In genomic region chr16:6012716-6013115, GRCh38 we compare ENCODE assay signal across 34 cellular contexts.
"Had no signal": no experiment of that assay in that cellular context is flagged by ENCODE, and none has a peak within 500 bp of the region (broad histone marks: within the 10 kb centered on the region; RNA-seq: fewer than 3 reads in every experiment).

No MANE protein-coding gene starts in this region.

- H3K27me3 ChIP-seq: MG63 had no signal

- H3K4me3 ChIP-seq: MG63 had no signal

- H3K36me3 ChIP-seq: MG63 had no signal

- H3K9me3 ChIP-seq: MG63 had no signal

- DNase-seq: Karpas-422, Kasumi-1, MG63, MM.1S, MV-4-11, NCI-H1048, NCI-H1092, NCI-H1092 treated with DMSO at 0.1 percent for 48 hours, NCI-H1105, NCI-H1105 treated with DMSO at 0.1 percent for 48 hours, NCI-H1417, NCI-H1417 treated with DMSO at 0.1 percent for 48 hours, NCI-H1436, NCI-H1436 treated with DMSO at 0.1 percent for 48 hours, NCI-H146, NCI-H1694, NCI-H1694 treated with DMSO at 0.1 percent for 48 hours, NCI-H187, NCI-H187 treated with DMSO at 0.1 percent for 48 hours, NCI-H1930, NCI-H2029, NCI-H2029 treated with DMSO at 0.1 percent for 48 hours, NCI-H2081, NCI-H2081 treated with DMSO at 0.1 percent for 48 hours, NCI-H2107, NCI-H2171, NCI-H2171 treated with DMSO at 0.1 percent for 48 hours, NCI-H2227 treated with DMSO at 0.1 percent for 48 hours, NCI-H345, NCI-H446, NCI-H446 treated with DMSO at 0.1 percent for 48 hours, NCI-H510A, NCI-H510A treated with DMSO at 0.1 percent for 48 hours, NCI-H524 had no signal
